ENCODE assay signal across 18 cellular contexts in genomic region chr13:96020941-96021340, GRCh38. TPM values are rescaled to one million over a fixed set of nuclear protein-coding genes. Genes with fewer than 3 reads are reported as not detected.
DNase-seq lines count a peak whose midpoint lies in the region; ATAC-seq and TF ChIP-seq lines count a peak whose summit lies in the region.
"Had no signal": no experiment of that assay in that cellular context is flagged by ENCODE, and none has a peak within 500 bp of the region (broad histone marks: within the 10 kb centered on the region; RNA-seq: fewer than 3 reads in every experiment).

No MANE protein-coding gene starts in this region.

- no peaks in the 10 kb centered on the region for H3K36me3 ChIP-seq in mammary epithelial cell (ENCODE audit: insufficient read depth, low read length)
- H3K36me3 ChIP-seq in body of pancreas (replicated peaks in 1 of 2; ENCODE audit: insufficient read depth in 1 of 2, low read depth in 2 of 2), result peaks cover 0 to 1% of the 10 kb centered on the region in 2 donors
- H3K36me3 ChIP-seq in liver (ENCODE audit: control insufficient read depth in 4 of 4, insufficient read depth in 3 of 4, low read depth in 1 of 4, low read length in 3 of 4), result no peaks in the 10 kb centered on the region
- peaks cover 0 to 6% of the 10 kb centered on the region in 2 donors for H3K36me3 ChIP-seq in vagina

- intact Hi-C loops in mammary epithelial cell (cut with micrococcal nuclease) (loop anchor here (1.0 to 5.0 kb wide), 5 partner anchors 56 to 936 kb away; no protein-coding TSS in a partner anchor), body of pancreas (cut with DNase I) (no loop called here), vagina (cut with DNase I) (no loop called here)

- H3K4me1 ChIP-seq in mammary epithelial cell (ENCODE audit: insufficient read depth, low read length) (no peaks in the 10 kb centered on the region), body of pancreas (peaks cover 24% of the 10 kb centered on the region), liver (ENCODE audit: control insufficient read depth in 4 of 4, insufficient read depth in 4 of 4, low read length in 3 of 4) (peaks cover 0 to 5% (median 2%) of the 10 kb centered on the region in 4 donors), vagina (no peaks in the 10 kb centered on the region)
- H3K4me1 ChIP-seq: BE2C had no signal

- TF ChIP-seq CTCF in mammary epithelial cell (conservative IDR thresholded peaks at IDR 0.05 in 1 of 2, IDR thresholded peaks at IDR 0.05 in 1 of 2; ENCODE audit: extremely low read depth in 1 of 2, insufficient read depth in 1 of 2, low read depth in 1 of 2, low read length in 2 of 2), result no peak
- TF ChIP-seq CTCF in body of pancreas (IDR thresholded peaks at IDR 0.05), result no peak
- no peak for TF ChIP-seq CTCF in liver (IDR thresholded peaks at IDR 0.05; ENCODE audit: low read depth, low read length, missing input control)
- no peak for TF ChIP-seq CTCF in vagina (IDR thresholded peaks at IDR 0.05)

- no peak overlapping the region for H2AFZ ChIP-seq in mammary epithelial cell (ENCODE audit: low read depth, low read length)

- TF ChIP-seq RAD21 in liver (IDR thresholded peaks at IDR 0.05), result no peak

- dilution Hi-C loops in mammary epithelial cell (cut with HindIII; ENCODE audit: low sequenced_read_pairs), result no loop called here

- H3K79me2 ChIP-seq in mammary epithelial cell (ENCODE audit: insufficient read depth, low read length), result no peaks in the 10 kb centered on the region

- 94% methylated on average over 2 of the region's 2 CpGs for WGBS in mammary epithelial cell (ENCODE audit: low coverage, missing lambda C conversion rate)
- WGBS in body of pancreas, 2 donors, result 42% methylated on average over 2 of the region's 2 CpGs
- 67% methylated on average over 2 of the region's 2 CpGs for WGBS in liver

- H3K9ac ChIP-seq in mammary epithelial cell (ENCODE audit: insufficient read depth, low read length), result no peak overlapping the region
- no peak overlapping the region for H3K9ac ChIP-seq in liver (ENCODE audit: low read depth in 1 of 2, low read length in 2 of 2)
- H3K9ac ChIP-seq: KMS-11, SK-N-SH had no signal

- H3K27me3 ChIP-seq in mammary epithelial cell (ENCODE audit: insufficient read depth, low read length), result no peaks in the 10 kb centered on the region
- H3K27me3 ChIP-seq in body of pancreas, result no peaks in the 10 kb centered on the region
- H3K27me3 ChIP-seq in liver (ENCODE audit: control insufficient read depth in 4 of 4, insufficient read depth in 4 of 4, low read length in 3 of 4), result no peaks in the 10 kb centered on the region
- no peaks in the 10 kb centered on the region for H3K27me3 ChIP-seq in vagina
- H3K27me3 ChIP-seq: BE2C had no signal

- DNase-seq in T47D (ENCODE audit: low read depth in 1 of 2, low spot score in 1 of 2), result peak; percentile 16 to 73
- no peak for DNase-seq in mammary epithelial cell
- peak; percentile 56 to 76 (median 64) for DNase-seq in body of pancreas
- DNase-seq in NCI-H526 treated with DMSO at 0.1 percent for 48 hours (lab: John Stamatoyannopoulos, UW), result no peak
- DNase-seq in DMS 273 (lab: John Stamatoyannopoulos, UW; ENCODE audit: unreplicated experiment), result no peak
- DNase-seq in vagina (ENCODE audit: extremely low spot score in 2 of 2), result no peak
- DNase-seq: BE2C; CD4-positive, CD25-positive, alpha-beta regulatory T cell; DMS79; NCI-H1092; NCI-H2171 treated with DMSO at 0.1 percent for 48 hours; NCI-H446 treated with DMSO at 0.1 percent for 48 hours; NCI-H748 treated with DMSO at 0.1 percent for 48 hours; NK-92 treated with Interleukin-12 subunit alpha and Interleukin-12 subunit beta, amount 100 ng/mL, for 24 hours; SHP77 treated with DMSO at 0.1 percent for 48 hours; SK-N-SH had no signal

- no peak overlapping the region for H3K4me2 ChIP-seq in mammary epithelial cell (ENCODE audit: insufficient read depth, low read depth, low read length)
- H3K4me2 ChIP-seq: KMS-11, SK-N-SH had no signal

- ATAC-seq in body of pancreas, result peak; percentile 97

- H3K9me3 ChIP-seq in mammary epithelial cell (replicated peaks; ENCODE audit: insufficient read depth, low read length) (no peaks in the 10 kb centered on the region), body of pancreas (peaks cover 0 to 5% (median 0%) of the 10 kb centered on the region in 3 donors), liver (ENCODE audit: control insufficient read depth in 4 of 4, low read length in 3 of 4) (no peaks in the 10 kb centered on the region), vagina (no peaks in the 10 kb centered on the region)
- H3K9me3 ChIP-seq: BE2C, SK-N-SH had no signal

- H3K4me3 ChIP-seq in mammary epithelial cell (replicated peaks in 1 of 3; ENCODE audit: insufficient read depth in 1 of 3, low read depth in 2 of 3, low read length in 3 of 3) (no peak overlapping the region), body of pancreas (no peak overlapping the region), liver (ENCODE audit: low read depth in 1 of 3, low read length in 3 of 3) (no peak overlapping the region), vagina (no peak overlapping the region)

- CTCF ChIA-PET in mammary epithelial cell (lab: Charles Lee; ENCODE audit: low non-redundant PET), result interaction anchor here (0.6 to 1.4 kb wide), 2 partner anchors 208 to 796 kb away, joined by 3 to 10 read pairs; no protein-coding TSS in a partner anchor

- peak in 2 of 3 donors; percentile 39 to 44 for TF ChIP-seq POLR2A in body of pancreas (IDR thresholded peaks at IDR 0.05)
- TF ChIP-seq POLR2A in vagina (IDR thresholded peaks at IDR 0.05), result no peak

- BruUV-seq in mammary epithelial cell (replicated peaks; lab: Mats Ljungman, UMichigan), result no TSS peak

- in situ Hi-C loops in T47D (cut with HindIII; ENCODE audit: low pct_unique_long_range_greater_than_20kb, low sequenced_read_pairs), result no loop called here
- in situ Hi-C loops in mammary epithelial cell (cut with MboI; ENCODE audit: low sequenced_read_pairs in 2 of 2), result no loop called here

- no peaks in the 10 kb centered on the region for H4K20me1 ChIP-seq in mammary epithelial cell (ENCODE audit: insufficient read depth, low read length)

- H3K27ac ChIP-seq in mammary epithelial cell (ENCODE audit: insufficient read depth, low read depth, low read length) (no peak overlapping the region), body of pancreas (peak overlapping the region; percentile 33 to 82 (median 62)), liver (ENCODE audit: low read depth in 1 of 2, low read length in 2 of 2) (no peak overlapping the region), vagina (no peak overlapping the region)
- H3K27ac ChIP-seq: KMS-11 had no signal

TF ChIP-seq in liver, 16 proteins besides CTCF, POLR2A, EP300 and RAD21:
- TF ChIP-seq, protein P1, sequence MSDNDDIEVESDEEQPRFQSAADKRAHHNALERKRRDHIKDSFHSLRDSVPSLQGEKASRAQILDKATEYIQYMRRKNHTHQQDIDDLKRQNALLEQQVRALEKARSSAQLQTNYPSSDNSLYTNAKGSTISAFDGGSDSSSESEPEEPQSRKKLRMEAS (IDR thresholded peaks at IDR 0.05), result no peak
- TF ChIP-seq HNF4A (conservative IDR thresholded peaks at IDR 0.05) (peak; percentile 25 to 30), JUND (IDR thresholded peaks at IDR 0.05) (no peak)

RNA-seq across cellular contexts. Expression of gene UGGT2, which starts 32.3 kb away (rescaled TPM):
- total RNA-seq in mammary epithelial cell, result 10 to 100 TPM; 27.3 to 53.5 TPM
- 9.1 TPM for polyA plus RNA-seq in mammary epithelial cell
- polyA minus RNA-seq in mammary epithelial cell, result 16.0 TPM
- total RNA-seq in body of pancreas, result 10 to 100 TPM; 49.8 TPM
- total RNA-seq in liver, result 10 to 100 TPM; 16.7 to 23.0 TPM
- 1 to 10 TPM; 5.6 to 9.7 TPM for polyA plus RNA-seq in liver
- total RNA-seq in vagina, result 33.4 TPM

Comparison
In these comparisons a context has a peak if more than half of its experiments do, and no peak if none do; other contexts are left out.
1. DNase-seq: peak in T47D (2 of 2) and body of pancreas (4 of 4); none in mammary epithelial cell (single experiment), NCI-H526 treated with DMSO at 0.1 percent for 48 hours (single experiment), DMS 273 (single experiment) and vagina (0 of 2).
2. H3K27ac ChIP-seq: peak in body of pancreas (4 of 4); none in mammary epithelial cell (single experiment), liver (0 of 2) and vagina (single experiment).
3. POLR2A ChIP-seq: peak in body of pancreas (2 of 3); none in vagina (0 of 2).